1 cellular context compared by ENCODE assay signal in genomic region chr1:228083871-228084278, GRCh38.
A peak's percentile ranks its signal among the peaks of the same experiment; 100 is the strongest.
TF ChIP-seq lines count a peak whose summit lies in the region.

No MANE protein-coding gene starts in this region.

TF ChIP-seq in H1, 55 proteins besides CTCF, POLR2A, EP300 and RAD21:
- no peak for TF ChIP-seq BRCA1 (IDR thresholded peaks at IDR 0.05; ENCODE audit: low read depth, low read length)
- TF ChIP-seq SIN3A (conservative IDR thresholded peaks at IDR 0.05 in 1 of 2, IDR thresholded peaks at IDR 0.05 in 1 of 2; ENCODE audit: low read depth in 1 of 2, low read length in 2 of 2): 0 out of 4 replicates have a peak, but pooled peaks have one; percentile 2 to 17
TF ChIP-seq in H1: peak in this region for 1.
